ENCODE assay signal across 7 cellular contexts in genomic region chr7:64297418-64297817, GRCh38. TPM values are rescaled to one million over a fixed set of nuclear protein-coding genes. Genes with fewer than 3 reads are reported as not detected.
A peak's percentile ranks its signal among the peaks of the same experiment; 100 is the strongest.
DNase-seq lines count a peak whose midpoint lies in the region; ATAC-seq, FAIRE-seq and TF ChIP-seq lines count a peak whose summit lies in the region.
"Not testable (repeated sequence)": the region's sequence is repeated elsewhere in the genome, so short reads cannot be mapped to it uniquely, and the experiment has no call there.

No MANE protein-coding gene starts in this region.

- not testable (repeated sequence) for H3K36me3 Mint-ChIP-seq in activated CD4-positive, alpha-beta T cell treated with anti-CD3 and anti-CD28 coated beads for 36 hours (ENCODE audit: low read depth); activated T-cell treated with anti-CD3 and anti-CD28 coated beads, Interleukin-2, amount 50 U/mL, for 72 hours (ENCODE audit: insufficient read depth in 2 of 2); natural killer cell treated with Interleukin-12 subunit alpha and Interleukin-12 subunit beta and Interleukin-15 and Interleukin-18, amount 100 ng/mL, for 72 hours

- not testable (repeated sequence) for H3K27me3 Mint-ChIP-seq in activated CD4-positive, alpha-beta T cell treated with anti-CD3 and anti-CD28 coated beads for 36 hours; activated T-cell treated with anti-CD3 and anti-CD28 coated beads, Interleukin-2, amount 50 U/mL, for 72 hours (ENCODE audit: low read depth); natural killer cell treated with Interleukin-12 subunit alpha and Interleukin-12 subunit beta and Interleukin-15 and Interleukin-18, amount 100 ng/mL, for 72 hours

- H3K4me3 ChIP-seq in GM12878 = not testable (repeated sequence)

- not testable (repeated sequence) for H4K20me1 ChIP-seq in GM12878 (ENCODE audit: control insufficient read depth, insufficient read depth)

- H3K4me3 Mint-ChIP-seq in activated CD4-positive, alpha-beta T cell treated with anti-CD3 and anti-CD28 coated beads for 36 hours; activated T-cell treated with anti-CD3 and anti-CD28 coated beads, Interleukin-2, amount 50 U/mL, for 72 hours; natural killer cell treated with Interleukin-12 subunit alpha and Interleukin-12 subunit beta and Interleukin-15 and Interleukin-18, amount 100 ng/mL, for 72 hours: not testable (repeated sequence)

- not testable (repeated sequence) for H3K36me3 ChIP-seq in GM12878 (ENCODE audit: control insufficient read depth in 2 of 2, insufficient read depth in 2 of 2, low read length in 1 of 2)

- BruUV-seq in GM12878 (replicated peaks; lab: Mats Ljungman, UMichigan) = not testable (repeated sequence)

- not testable (repeated sequence) for H3K9ac ChIP-seq in GM12878 (ENCODE audit: control insufficient read depth, insufficient read depth, low read length)

- not testable (repeated sequence) for TF ChIP-seq CTCF in GM12878 (IDR thresholded peaks at IDR 0.05 in 2 of 3, conservative IDR thresholded peaks at IDR 0.05 in 1 of 3; ENCODE audit: control insufficient read depth in 2 of 3, extremely low read depth in 1 of 3, insufficient read depth in 1 of 3, low read depth in 3 of 3, low read length in 3 of 3)

- H3K9me3 ChIP-seq in GM12878 (replicated peaks; ENCODE audit: control insufficient read depth, insufficient read depth, low read length) = not testable (repeated sequence)

- TF ChIP-seq POLR2A in GM12878 (IDR thresholded peaks at IDR 0.05; ENCODE audit: low read depth, low read length) = not testable (repeated sequence)

- not testable (repeated sequence) for H3K27ac ChIP-seq in GM12878 (ENCODE audit: control insufficient read depth, insufficient read depth)

- in situ Hi-C loops in GM12878 (cut with MboI) = not testable (repeated sequence)

- not testable (repeated sequence) for H2AFZ ChIP-seq in GM12878 (ENCODE audit: control insufficient read depth, low read depth, low read length)

- not testable (repeated sequence) for DNase-seq in activated CD4-positive, alpha-beta T cell treated with anti-CD3 and anti-CD28 coated beads for 36 hours; GM12878 (ENCODE audit: low read depth, low spot score); natural killer cell treated with Interleukin-12 subunit alpha and Interleukin-12 subunit beta and Interleukin-15 and Interleukin-18, amount 100 ng/mL, for 72 hours (ENCODE audit: low spot score); stimulated activated naive CD8-positive, alpha-beta T cell treated with anti-CD3 and anti-CD28 coated beads, Interleukin-15, Interleukin-2, amounts not matched to agents 100 U/mL and 50 U/mL, for 24 hours
- DNase-seq in activated T-cell treated with anti-CD3 and anti-CD28 coated beads, Interleukin-2, amount 50 U/mL, for 72 hours = peak in 1 of 2 donors; percentile 19

- SMC1A ChIA-PET in GM12878 (lab: Charles Lee; ENCODE audit: uncharacterized antibody, unreplicated experiment) = not testable (repeated sequence)

- whole genome bisulfite sequencing in GM12878 (ENCODE audit: insufficient coverage, insufficient replicate concordance, low lambda C conversion rate, missing lambda C conversion rate) = 0% methylated on average over 1 of the region's 1 CpG

- ATAC-seq in GM18868 (IDR thresholded peaks at IDR 0.05; ENCODE audit: unreplicated experiment) = peak; percentile 60
- ATAC-seq in HG03378 (IDR thresholded peaks at IDR 0.05; ENCODE audit: unreplicated experiment) = peak; percentile 51
- ATAC-seq in activated CD4-positive, alpha-beta T cell treated with anti-CD3 and anti-CD28 coated beads for 36 hours = peak; percentile 53
- ATAC-seq in activated T-cell treated with anti-CD3 and anti-CD28 coated beads, Interleukin-2, amount 50 U/mL, for 72 hours (replicated peaks in 1 of 2) = peak; percentile 84 to 86
- ATAC-seq in GM12878 = peak; percentile 52
- ATAC-seq in natural killer cell treated with Interleukin-12 subunit alpha and Interleukin-12 subunit beta and Interleukin-15 and Interleukin-18, amount 100 ng/mL, for 72 hours = peak; percentile 62 to 70
- ATAC-seq in stimulated activated naive CD8-positive, alpha-beta T cell treated with anti-CD3 and anti-CD28 coated beads, Interleukin-15, Interleukin-2, amounts not matched to agents 100 U/mL and 50 U/mL, for 24 hours = peak; percentile 14

- RAD21 ChIA-PET in GM12878 (lab: Charles Lee; ENCODE audit: unreplicated experiment) = not testable (repeated sequence)

- POLR2A ChIA-PET in activated CD4-positive, alpha-beta T cell treated with anti-CD3 and anti-CD28 coated beads for 36 hours (lab: Charles Lee); GM12878 (lab: Charles Lee): not testable (repeated sequence)

- H3K4me2 ChIP-seq in GM12878 (ENCODE audit: control insufficient read depth, insufficient read depth) = not testable (repeated sequence)

- CTCF ChIA-PET in activated CD4-positive, alpha-beta T cell treated with anti-CD3 and anti-CD28 coated beads for 36 hours (lab: Charles Lee) = not testable (repeated sequence)
- CTCF ChIA-PET in GM12878 (lab: Yijun Ruan, JAX) = interaction anchor here (0.9 kb wide), 1 partner anchor 10 kb away, joined by 4 read pairs; no protein-coding TSS in a partner anchor

- not testable (repeated sequence) for H3K27ac Mint-ChIP-seq in activated CD4-positive, alpha-beta T cell treated with anti-CD3 and anti-CD28 coated beads for 36 hours; activated T-cell treated with anti-CD3 and anti-CD28 coated beads, Interleukin-2, amount 50 U/mL, for 72 hours; natural killer cell treated with Interleukin-12 subunit alpha and Interleukin-12 subunit beta and Interleukin-15 and Interleukin-18, amount 100 ng/mL, for 72 hours

- H3K4me1 ChIP-seq in GM12878 (ENCODE audit: control insufficient read depth, insufficient read depth, low read length) = not testable (repeated sequence)

- not testable (repeated sequence) for FAIRE-seq in GM12878 (lab: Jason Lieb, UNC)

- H3K4me1 Mint-ChIP-seq in activated CD4-positive, alpha-beta T cell treated with anti-CD3 and anti-CD28 coated beads for 36 hours; activated T-cell treated with anti-CD3 and anti-CD28 coated beads, Interleukin-2, amount 50 U/mL, for 72 hours (ENCODE audit: low read depth); natural killer cell treated with Interleukin-12 subunit alpha and Interleukin-12 subunit beta and Interleukin-15 and Interleukin-18, amount 100 ng/mL, for 72 hours (ENCODE audit: low read depth in 2 of 2): not testable (repeated sequence)

- not testable (repeated sequence) for TF ChIP-seq EP300 in GM12878 (IDR thresholded peaks at IDR 0.05; ENCODE audit: borderline replicate concordance in 1 of 2, control insufficient read depth in 1 of 2, low read depth in 2 of 2, low read length in 2 of 2)

- H3K79me2 ChIP-seq in GM12878 (ENCODE audit: control insufficient read depth, insufficient read depth, low read length) = not testable (repeated sequence)

- H3K9me3 Mint-ChIP-seq in activated CD4-positive, alpha-beta T cell treated with anti-CD3 and anti-CD28 coated beads for 36 hours (ENCODE audit: low read depth); activated T-cell treated with anti-CD3 and anti-CD28 coated beads, Interleukin-2, amount 50 U/mL, for 72 hours; natural killer cell treated with Interleukin-12 subunit alpha and Interleukin-12 subunit beta and Interleukin-15 and Interleukin-18, amount 100 ng/mL, for 72 hours: not testable (repeated sequence)

- not testable (repeated sequence) for TF ChIP-seq RAD21 in GM12878 (IDR thresholded peaks at IDR 0.05; ENCODE audit: insufficient read depth, low read depth, low read length)

- intact Hi-C loops in activated CD4-positive, alpha-beta T cell treated with anti-CD3 and anti-CD28 coated beads for 36 hours (cut with DNase I, micrococcal nuclease); GM12878 (cut with micrococcal nuclease; ENCODE audit: unreplicated experiment): not testable (repeated sequence)

- H3K27me3 ChIP-seq in GM12878 (replicated peaks in 1 of 2; ENCODE audit: control insufficient read depth in 2 of 2, insufficient read depth in 2 of 2, low read length in 1 of 2) = not testable (repeated sequence)

TF ChIP-seq in GM12878, 131 proteins besides CTCF, POLR2A, EP300 and RAD21:
- TF ChIP-seq JUNB (IDR thresholded peaks at IDR 0.05) (peak; percentile 19; the same call in 1 of the 2 replicates), RUNX3 (IDR thresholded peaks at IDR 0.05; ENCODE audit: low read length) (peak; percentile 35; the same call in 1 of the 2 replicates), ATF7 (IDR thresholded peaks at IDR 0.05; ENCODE audit: low read depth) (peak; percentile 19; the same call in 1 of the 2 replicates), BHLHE40 (IDR thresholded peaks at IDR 0.05; ENCODE audit: borderline replicate concordance in 1 of 2, low read depth in 2 of 2, low read length in 1 of 2) (peak in 1 of 2 experiments; percentile 10; a peak in 1 of 4 replicates)

RNA-seq across cellular contexts. Expression of gene ZNF736, which starts 16.3 kb away (rescaled TPM):
- 10 to 100 TPM; 23.5 to 25.5 TPM for total RNA-seq in activated CD4-positive, alpha-beta T cell treated with anti-CD3 and anti-CD28 coated beads for 36 hours
- 10 to 100 TPM; 31.0 to 33.9 TPM for total RNA-seq in activated T-cell treated with anti-CD3 and anti-CD28 coated beads, Interleukin-2, amount 50 U/mL, for 72 hours
- 184 and 194 TPM in 2 replicates for total RNA-seq in GM12878 (2013; cell fraction: nucleolus; rRNA removed)
- total RNA-seq in GM12878 (2014; rRNA removed) (12.5 and 12.6 TPM in 2 replicates), GM12878 (2014; rRNA removed; fragmentation: Illumina TruSeq; extraction: Trizol) (22.5 and 23.5 TPM in 2 replicates), GM12878 (2021) (20.5 and 21.4 TPM in 2 replicates)
- polyA plus RNA-seq in GM12878 (2011; ENCODE audit: low read depth) = 5.7 TPM
- polyA plus RNA-seq in GM12878 (2011; rRNA removed) (13.9 and 19.0 TPM in 2 replicates), GM12878 (2014; fragmentation: Illumina TruSeq; extraction: Trizol) (9.2 and 10.6 TPM in 2 replicates), GM12878 (2014; fragmentation: Nextera tagmentation; extraction: Ambion mirVana) (1 to 10 TPM; 1.9 to 3.7 TPM), GM12878 (2014; rRNA removed) (7.7 and 9.1 TPM in 2 replicates), GM12878 (2016; fragmentation: Nextera tagmentation; extraction: Ambion mirVana) (1 to 10 TPM; 8.7 to 9.1 TPM)
- 5.8 and 6.0 TPM in 2 replicates for polyA plus RNA-seq in GM12878 (2011; cell fraction: cytosol; rRNA removed)
- 16.9 and 17.2 TPM in 2 replicates for polyA plus RNA-seq in GM12878 (2011; cell fraction: nucleus; rRNA removed)
- 6.5 and 9.8 TPM in 2 replicates for polyA plus RNA-seq in GM12878 (2012)
- polyA minus RNA-seq in GM12878 (2011; rRNA and poly(A)+ RNA removed) = 27.4 and 28.7 TPM in 2 replicates
- 4.5 and 8.4 TPM in 2 replicates for polyA minus RNA-seq in GM12878 (2011; cell fraction: cytosol; rRNA and poly(A)+ RNA removed)
- 26.1 and 30.7 TPM in 2 replicates for polyA minus RNA-seq in GM12878 (2011; cell fraction: nucleus; rRNA and poly(A)+ RNA removed)
- total RNA-seq in natural killer cell treated with Interleukin-12 subunit alpha and Interleukin-12 subunit beta and Interleukin-15 and Interleukin-18, amount 100 ng/mL, for 72 hours = 10 to 100 TPM; 17.7 to 23.9 TPM

Comparison
In these comparisons a context has a peak if more than half of its experiments do, and no peak if none do; other contexts are left out.
1. ATAC-seq: peak in every context shown above with its lines; median percentile 85 in activated T-cell treated with anti-CD3 and anti-CD28 coated beads, Interleukin-2, amount 50 U/mL, for 72 hours; 66 in natural killer cell treated with Interleukin-12 subunit alpha and Interleukin-12 subunit beta and Interleukin-15 and Interleukin-18, amount 100 ng/mL, for 72 hours; 60 in GM18868; 53 in activated CD4-positive, alpha-beta T cell treated with anti-CD3 and anti-CD28 coated beads for 36 hours; 52 in GM12878; 51 in HG03378; 14 in stimulated activated naive CD8-positive, alpha-beta T cell treated with anti-CD3 and anti-CD28 coated beads, Interleukin-15, Interleukin-2, amounts not matched to agents 100 U/mL and 50 U/mL, for 24 hours.